In the genomic region with DNA sequence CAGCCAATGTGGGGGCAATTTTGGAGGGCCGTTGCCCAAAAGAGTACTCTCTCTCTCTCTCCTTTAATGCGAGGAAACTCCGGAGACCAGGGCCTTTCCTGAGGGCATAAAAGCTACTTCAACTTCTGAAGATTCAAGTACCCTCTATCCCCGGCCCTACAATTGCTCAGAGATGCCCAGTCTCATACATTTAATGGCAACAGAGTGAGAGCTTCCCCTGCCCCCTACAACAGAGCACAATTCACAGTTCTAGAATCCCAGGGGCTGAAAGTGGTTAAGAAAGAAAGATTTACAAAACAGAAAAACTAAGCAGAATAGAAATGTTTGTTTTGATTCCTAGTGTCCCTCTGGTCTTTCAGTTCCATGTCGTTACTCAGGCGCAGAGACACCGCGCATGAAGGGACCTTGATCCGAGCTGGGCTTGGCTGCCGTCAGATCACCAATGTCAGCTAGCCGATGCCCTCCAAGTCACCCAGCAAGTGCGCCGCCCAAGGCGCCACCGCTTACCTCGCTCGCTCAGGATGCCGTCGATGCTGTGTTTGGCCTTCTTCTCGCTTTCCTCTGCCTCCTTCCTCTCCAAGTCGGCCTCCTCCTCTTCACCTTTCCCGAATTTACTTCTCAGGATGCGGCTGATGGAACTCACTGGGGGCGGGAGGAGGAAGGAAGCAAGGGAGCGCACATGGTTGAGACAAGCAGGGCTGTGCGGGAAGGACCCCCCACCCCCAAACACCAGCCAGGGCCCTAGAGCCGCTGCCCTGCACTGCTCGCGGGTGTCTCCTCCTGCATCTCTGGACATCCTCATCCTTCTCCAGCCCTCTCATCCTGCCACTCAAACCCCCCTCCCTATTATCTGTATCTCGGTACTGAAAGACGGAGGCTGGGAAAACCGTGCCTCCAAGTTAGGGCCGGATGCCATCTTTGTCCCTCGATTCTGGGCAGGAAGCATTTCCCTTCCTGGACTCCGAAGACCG, we compare ENCODE assay signal across 27 cellular contexts. TPM values are rescaled to one million over a fixed set of nuclear protein-coding genes. Genes with fewer than 3 reads are reported as not detected.
A peak's percentile ranks its signal among the peaks of the same experiment; 100 is the strongest.
DNase-seq lines count a peak whose midpoint lies in the region; ATAC-seq, FAIRE-seq and TF ChIP-seq lines count a peak whose summit lies in the region.
"Had no signal": no experiment of that assay in that cellular context is flagged by ENCODE, and none has a peak within 500 bp of the region (broad histone marks: within the 10 kb centered on the region; RNA-seq: fewer than 3 reads in every experiment).

No MANE protein-coding gene starts in this region.

- H3K27ac ChIP-seq in HepG2 (ENCODE audit: extremely low read length, insufficient read depth, low read length): no peak overlapping the region
- no peak overlapping the region for H3K27ac ChIP-seq in right lobe of liver
- no peak overlapping the region for H3K27ac ChIP-seq in ectodermal cell (ENCODE audit: insufficient read depth, low read depth, low read length, poor library complexity, severe bottlenecking)
- no peak overlapping the region for H3K27ac ChIP-seq in mesendoderm (ENCODE audit: low read depth, low read length)
- H3K27ac ChIP-seq: BLaER1 treated with 17β-estradiol and CSF1 and Interleukin-3, amounts not matched to agents 10 nM and 100 nM; cardiac muscle cell; esophagus squamous epithelium; left ventricle myocardium inferior had no signal

- POLR2A ChIA-PET in HepG2 (lab: Yijun Ruan, JAX): no interaction called here

- TF ChIP-seq CTCF in HepG2 (CRISPR knock-in tag; IDR thresholded peaks at IDR 0.05) (no peak), right lobe of liver (IDR thresholded peaks at IDR 0.05) (no peak), osteocyte (IDR thresholded peaks at IDR 0.05) (no peak)

- in situ Hi-C loops in HepG2 (cut with HindIII; ENCODE audit: extremely low pct_ligation_motif_present, low pct_unique_long_range_greater_than_20kb): no loop called here

- H3K4me2 ChIP-seq in HepG2 (ENCODE audit: low read depth, low read length): no peak overlapping the region
- H3K4me2 ChIP-seq in mesendoderm (ENCODE audit: low read length): no peak overlapping the region

- H3K56ac ChIP-seq in mesendoderm (ENCODE audit: low read length): no peak overlapping the region

- H3K4me1 Mint-ChIP-seq in osteocyte (ENCODE audit: unreplicated experiment): peaks cover 35% of the 10 kb centered on the region

- H3K27me3 Mint-ChIP-seq in osteocyte (ENCODE audit: unreplicated experiment): peaks cover 94% of the 10 kb centered on the region

- FAIRE-seq in HepG2 (lab: Jason Lieb, UNC): no peak
- FAIRE-seq: A204.1, D721Med had no signal

- H3K27me3 ChIP-seq in HepG2 (ENCODE audit: control insufficient read depth in 1 of 2, insufficient read depth in 2 of 2, low read length in 2 of 2) (peaks cover 24 to 98% of the 10 kb centered on the region in 2 experiments), right lobe of liver (peaks cover 17 to 60% of the 10 kb centered on the region in 2 donors), ectodermal cell (ENCODE audit: control insufficient read depth, insufficient read depth, low read length, poor library complexity, severe bottlenecking) (peaks cover 64% of the 10 kb centered on the region), mesendoderm (ENCODE audit: insufficient read depth, low read length, poor library complexity) (peaks cover 82% of the 10 kb centered on the region)

- H4K5ac ChIP-seq in mesendoderm (ENCODE audit: low read length): no peak overlapping the region

- no peak overlapping the region for H3K27ac Mint-ChIP-seq in osteocyte (ENCODE audit: unreplicated experiment)
- H3K27ac Mint-ChIP-seq: activated naive CD8-positive, alpha-beta T cell treated with anti-CD3 and anti-CD28 coated beads, Interleukin-2, amount 50 U/mL, for 24 hours had no signal

- H3K36me3 Mint-ChIP-seq in osteocyte (ENCODE audit: unreplicated experiment): no peaks in the 10 kb centered on the region

- H3K36me3 ChIP-seq in HepG2 (replicated peaks in 1 of 2; ENCODE audit: control insufficient read depth in 1 of 2, insufficient read depth in 2 of 2, low read length in 2 of 2) (no peaks in the 10 kb centered on the region), right lobe of liver (no peaks in the 10 kb centered on the region), ectodermal cell (ENCODE audit: control insufficient read depth, insufficient read depth, low read length) (peaks cover 33% of the 10 kb centered on the region), mesendoderm (ENCODE audit: control insufficient read depth, insufficient read depth, low read length) (no peaks in the 10 kb centered on the region)
- H3K36me3 ChIP-seq: BLaER1 treated with 17β-estradiol and CSF1 and Interleukin-3, amounts not matched to agents 10 nM and 100 nM; cardiac muscle cell; esophagus squamous epithelium; left ventricle myocardium inferior had no signal

- H2BK120ac ChIP-seq in mesendoderm (ENCODE audit: low read depth, low read length): no peak overlapping the region

- no peak for DNase-seq in HepG2 (ENCODE audit: low spot score)
- DNase-seq in right lobe of liver: no peak
- peak; percentile 42 for DNase-seq in mesendoderm
- no peak for DNase-seq in osteocyte (ENCODE audit: extremely low spot score, unreplicated experiment)
- no peak for DNase-seq in DMS53 (lab: John Stamatoyannopoulos, UW)
- DNase-seq: activated CD4-positive, alpha-beta T cell treated with anti-CD3 and anti-CD28 coated beads for 4 hours; activated naive CD8-positive, alpha-beta T cell treated with anti-CD3 and anti-CD28 coated beads, Interleukin-2, amount 50 U/mL, for 24 hours; esophagus squamous epithelium; left ventricle myocardium inferior; MV-4-11; NCI-H1694 treated with DMSO at 0.1 percent for 48 hours; NCI-H226; NCI-H82; nucleus accumbens; SHP77; stimulated activated CD4-positive, alpha-beta T cell treated with anti-CD3 and anti-CD28 coated beads, Interleukin-12 subunit alpha, Interleukin-12 subunit beta, amount 100 ng/mL, for 4 hours; SW 1271 had no signal

- no peak overlapping the region for H3K9ac ChIP-seq in HepG2 (ENCODE audit: insufficient read depth, low read depth, low read length)
- no peak overlapping the region for H3K9ac ChIP-seq in mesendoderm (ENCODE audit: low read length)
- H3K9ac ChIP-seq: BLaER1 treated with 17β-estradiol and CSF1 and Interleukin-3, amounts not matched to agents 10 nM and 100 nM had no signal

- no peaks in the 10 kb centered on the region for H3K9me3 Mint-ChIP-seq in osteocyte (ENCODE audit: unreplicated experiment)
- H3K9me3 Mint-ChIP-seq: activated naive CD8-positive, alpha-beta T cell treated with anti-CD3 and anti-CD28 coated beads, Interleukin-2, amount 50 U/mL, for 24 hours had no signal

- no peak overlapping the region for H2BK5ac ChIP-seq in mesendoderm (ENCODE audit: low read length)

- no peak overlapping the region for H2BK15ac ChIP-seq in mesendoderm (replicated peaks; ENCODE audit: low read depth)

- H3K79me2 ChIP-seq in HepG2 (ENCODE audit: insufficient read depth, low read length) (no peaks in the 10 kb centered on the region), mesendoderm (ENCODE audit: control insufficient read depth, insufficient read depth, low read length) (no peaks in the 10 kb centered on the region)

- no peak overlapping the region for H2AK5ac ChIP-seq in mesendoderm (ENCODE audit: low read length)

- no peak overlapping the region for H3K23ac ChIP-seq in mesendoderm (ENCODE audit: low read length)

- no peak for TF ChIP-seq RAD21 in HepG2 (CRISPR knock-in tag; IDR thresholded peaks at IDR 0.05)

- no peaks in the 10 kb centered on the region for H3K9me3 ChIP-seq in HepG2 (ENCODE audit: low read length)
- no peaks in the 10 kb centered on the region for H3K9me3 ChIP-seq in right lobe of liver
- H3K9me3 ChIP-seq in ectodermal cell (ENCODE audit: control insufficient read depth, low read length): no peaks in the 10 kb centered on the region
- H3K9me3 ChIP-seq: esophagus squamous epithelium, left ventricle myocardium inferior had no signal

- WGBS in HepG2 (ENCODE audit: low lambda C conversion rate): 29% methylated on average over 36 of the region's 36 CpGs
- WGBS in right lobe of liver (ENCODE audit: insufficient coverage, low coverage, low lambda C conversion rate, missing lambda C conversion rate): 3% methylated on average over 28 of the region's 36 CpGs
- 7 to 9% methylated on average over 36 of the region's 36 CpGs for WGBS in ectodermal cell, 2 experiments
- no CpG with 5 or more reads among the region's 36 CpGs for WGBS in mesendoderm (ENCODE audit: extremely low coverage, insufficient coverage, low lambda C conversion rate)

- H2AFZ ChIP-seq in HepG2 (ENCODE audit: low read length): no peak overlapping the region

- CTCF ChIA-PET in HepG2 (lab: Yijun Ruan, JAX; ENCODE audit: low intra/inter-chr PET ratio, low total read pairs): no interaction called here

- H3K4me1 ChIP-seq in HepG2 (ENCODE audit: insufficient read depth, low read length): no peaks in the 10 kb centered on the region
- peaks cover 0 to 29% (median 0%) of the 10 kb centered on the region in 4 donors for H3K4me1 ChIP-seq in right lobe of liver
- peaks cover 27% of the 10 kb centered on the region for H3K4me1 ChIP-seq in ectodermal cell (ENCODE audit: control insufficient read depth, insufficient read depth, low read length)
- H3K4me1 ChIP-seq in mesendoderm (ENCODE audit: control insufficient read depth, low read depth, low read length): no peaks in the 10 kb centered on the region

- no peak for TF ChIP-seq EP300 in HepG2 (IDR thresholded peaks at IDR 0.05; ENCODE audit: low read depth in 2 of 2, low read length in 2 of 2)
- no peak for TF ChIP-seq EP300 in HepG2 (CRISPR knock-in tag; IDR thresholded peaks at IDR 0.05; ENCODE audit: borderline replicate concordance)

- no peak overlapping the region for H3K4me3 ChIP-seq in HepG2 (replicated peaks in 1 of 3; ENCODE audit: insufficient read depth in 1 of 3, low read depth in 2 of 3, low read length in 3 of 3)
- no peak overlapping the region for H3K4me3 ChIP-seq in right lobe of liver
- H3K4me3 ChIP-seq in ectodermal cell (ENCODE audit: insufficient read depth, low read depth, low read length): peak overlapping the region; percentile 74
- no peak overlapping the region for H3K4me3 ChIP-seq in mesendoderm (ENCODE audit: low read length)
- H3K4me3 ChIP-seq: cardiac muscle cell had no signal

- H4K20me1 ChIP-seq in HepG2 (ENCODE audit: insufficient read depth, low read length): no peaks in the 10 kb centered on the region; the same call in 1 of the 2 replicates

- no peaks in the 10 kb centered on the region for H3K79me1 ChIP-seq in mesendoderm (ENCODE audit: low read length)

- H3K4me3 Mint-ChIP-seq in osteocyte (ENCODE audit: unreplicated experiment): no peak overlapping the region
- H3K4me3 Mint-ChIP-seq: activated naive CD8-positive, alpha-beta T cell treated with anti-CD3 and anti-CD28 coated beads, Interleukin-2, amount 50 U/mL, for 24 hours had no signal

- H3K4ac ChIP-seq in mesendoderm (ENCODE audit: low read depth, low read length): no peak overlapping the region

- BruUV-seq in HepG2 (replicated peaks; lab: Mats Ljungman, UMichigan): no TSS peak

- ATAC-seq in HepG2: no peak
- no peak for ATAC-seq in right lobe of liver
- ATAC-seq in HG02981 (IDR thresholded peaks at IDR 0.05; ENCODE audit: unreplicated experiment): no peak
- ATAC-seq in HG02623 (IDR thresholded peaks at IDR 0.05; ENCODE audit: unreplicated experiment): no peak
- ATAC-seq: activated naive CD8-positive, alpha-beta T cell treated with anti-CD3 and anti-CD28 coated beads, Interleukin-2, amount 50 U/mL, for 24 hours had no signal

- no peak overlapping the region for H4K8ac ChIP-seq in mesendoderm (ENCODE audit: low read depth, low read length)

- TF ChIP-seq POLR2A in HepG2 (IDR thresholded peaks at IDR 0.05; ENCODE audit: insufficient read depth in 1 of 2, low read depth in 2 of 2, low read length in 2 of 2) (no peak), right lobe of liver (IDR thresholded peaks at IDR 0.05) (no peak)

- intact Hi-C loops in HepG2 (cut with micrococcal nuclease; ENCODE audit: unreplicated experiment) (no loop called here), right lobe of liver (cut with DNase I) (no loop called here)

- no peak overlapping the region for H3K18ac ChIP-seq in mesendoderm (ENCODE audit: low read length)

RNA-seq across cellular contexts. Expression of a gene that starts 4.9 kb away (rescaled TPM):
- total RNA-seq in HepG2 (2016; rRNA removed; fragmentation: Illumina TruSeq; extraction: Trizol): not detected in 2 replicates
- not detected in 2 replicates for total RNA-seq in HepG2 (2016; cell fraction: cytosol; rRNA removed; fragmentation: Illumina TruSeq; extraction: Trizol; ENCODE audit: low read depth)
- not detected in 2 replicates for total RNA-seq in HepG2 (2016; cell fraction: insoluble cytoplasmic fraction; rRNA removed; fragmentation: Illumina TruSeq; extraction: Trizol)
- total RNA-seq in HepG2 (2016; cell fraction: membrane; rRNA removed; fragmentation: Illumina TruSeq; extraction: Trizol): not detected in 2 replicates
- not detected in 2 replicates for total RNA-seq in HepG2 (2016; cell fraction: nucleus; rRNA removed; fragmentation: Illumina TruSeq; extraction: Trizol)
- 0.07 TPM in 1 of 2 replicates, not detected in the other for polyA plus RNA-seq in HepG2 (2011; rRNA removed)
- polyA plus RNA-seq in HepG2 (2011; cell fraction: cytosol; rRNA removed): not detected in 2 replicates
- polyA plus RNA-seq in HepG2 (2011; cell fraction: nucleus; rRNA removed): not detected in 2 replicates
- polyA plus RNA-seq in HepG2 (2012): not detected in 2 replicates
- not detected in 2 replicates for polyA plus RNA-seq in HepG2 (2016; cell fraction: cytosol; fragmentation: Illumina TruSeq; extraction: Trizol; ENCODE audit: low read depth)
- polyA plus RNA-seq in HepG2 (2016; cell fraction: insoluble cytoplasmic fraction; fragmentation: Illumina TruSeq; extraction: Trizol; ENCODE audit: low read depth): not detected in 2 replicates
- not detected in 2 replicates for polyA plus RNA-seq in HepG2 (2016; cell fraction: membrane; fragmentation: Illumina TruSeq; extraction: Trizol; ENCODE audit: low read depth)
- not detected in 2 replicates for polyA plus RNA-seq in HepG2 (2016; cell fraction: nucleus; fragmentation: Illumina TruSeq; extraction: Trizol; ENCODE audit: insufficient read depth, low read depth)
- polyA minus RNA-seq in HepG2 (2011; rRNA and poly(A)+ RNA removed; ENCODE audit: low replicate concordance): not detected in 2 replicates
- not detected in 2 replicates for polyA minus RNA-seq in HepG2 (2011; cell fraction: cytosol; rRNA and poly(A)+ RNA removed)
- not detected in 2 replicates for polyA minus RNA-seq in HepG2 (2011; cell fraction: nucleus; rRNA and poly(A)+ RNA removed)
- not detected for total RNA-seq in right lobe of liver
- polyA plus RNA-seq in ectodermal cell (2013, experiment 1 of 4): 164 TPM
- polyA plus RNA-seq in ectodermal cell (2013, experiment 2 of 4): 167 TPM
- 111 TPM for polyA plus RNA-seq in ectodermal cell (2013, experiment 3 of 4)
- 125 TPM for polyA plus RNA-seq in ectodermal cell (2013, experiment 4 of 4)
- polyA plus RNA-seq in mesendoderm (2013, experiment 1 of 2): 0.08 TPM
- polyA plus RNA-seq in mesendoderm (2013, experiment 2 of 2): 0.03 TPM
- 2.3 and 2.8 TPM in 2 replicates for total RNA-seq in osteocyte
- total RNA-seq: dermis microvascular lymphatic vessel endothelial cell, esophagus squamous epithelium, glomerular endothelial cell, ureter had no signal
